ENCODE assay signal across 19 cellular contexts in the genomic region with DNA sequence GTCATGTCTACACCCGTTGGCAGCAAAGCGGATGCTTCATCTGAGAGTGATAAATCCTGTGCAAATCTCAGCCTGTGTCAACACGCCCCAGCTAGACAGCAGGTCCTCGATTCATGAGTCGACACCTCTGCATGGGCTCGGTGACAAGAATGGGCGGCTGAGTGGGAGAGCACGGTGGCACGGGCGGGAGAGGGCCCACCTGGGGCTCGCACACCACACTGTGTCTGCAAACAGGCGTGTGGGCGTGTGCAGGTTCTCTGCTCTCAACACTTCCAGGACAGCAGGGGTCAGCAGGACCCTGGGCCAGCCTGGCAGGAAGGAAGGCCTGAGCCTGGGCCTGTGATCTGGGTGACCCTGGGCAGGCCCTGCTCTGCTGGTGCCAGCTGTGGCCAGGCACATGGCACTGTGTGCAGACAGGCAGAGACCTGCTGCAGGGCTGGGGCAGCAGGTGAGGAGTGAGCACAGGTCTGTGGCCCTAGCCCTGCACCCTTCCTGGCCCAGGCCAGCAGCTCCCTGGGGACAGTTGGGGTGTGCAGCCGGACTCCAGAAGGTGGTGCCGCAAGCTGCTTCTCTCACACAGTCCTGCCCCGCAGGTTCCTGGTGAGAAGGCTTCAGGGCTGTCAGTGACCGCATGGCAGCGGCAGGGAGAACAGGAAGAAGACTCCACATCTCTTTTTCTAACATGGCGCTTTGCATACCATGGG.
A peak's percentile ranks its signal among the peaks of the same experiment; 100 is the strongest.
DNase-seq lines count a peak whose midpoint lies in the region; ATAC-seq and TF ChIP-seq lines count a peak whose summit lies in the region.
"Had no signal": no experiment of that assay in that cellular context is flagged by ENCODE, and none has a peak within 500 bp of the region (broad histone marks: within the 10 kb centered on the region; RNA-seq: fewer than 3 reads in every experiment).

No MANE protein-coding gene starts in this region.

- peaks cover 47% of the 10 kb centered on the region for H3K4me1 ChIP-seq in mammary epithelial cell (ENCODE audit: insufficient read depth, low read length)

- DNase-seq in NCI-H1417 (lab: John Stamatoyannopoulos, UW) = peak in 2 of 3 experiments; percentile 72 to 87
- DNase-seq in NCI-H1417 treated with DMSO at 0.1 percent for 48 hours (lab: John Stamatoyannopoulos, UW) = no peak
- peak; percentile 39 for DNase-seq in NB4 (ENCODE audit: low read depth)
- DNase-seq in mammary epithelial cell = peak; percentile 76
- DNase-seq in left lobe of liver (ENCODE audit: low spot score) = no peak
- no peak for DNase-seq in NCI-H1105 treated with DMSO at 0.1 percent for 48 hours (lab: John Stamatoyannopoulos, UW)
- DNase-seq in NCI-H510A treated with DMSO at 0.1 percent for 48 hours (lab: John Stamatoyannopoulos, UW) = no peak
- DNase-seq in AML-193 (lab: John Stamatoyannopoulos, UW) = no peak
- DNase-seq: activated CD4-positive, alpha-beta T cell treated with anti-CD3 and anti-CD28 coated beads, Interleukin-2, amount 10 ng/mL, durations not matched to agents 24 days and 14 days; activated naive CD4-positive, alpha-beta T cell treated with Interleukin-2 at 50 U/mL for 16 hours; aorta; cerebellar nuclear complex; DMS 273 treated with DMSO at 0.1 percent for 48 hours; effector memory CD8-positive, alpha-beta T cell; islet precursor cell; NCI-H774; nephron progenitor cell; spleen had no signal

- intact Hi-C loops in mammary epithelial cell (cut with micrococcal nuclease) = no loop called here

- dilution Hi-C loops in mammary epithelial cell (cut with HindIII; ENCODE audit: low sequenced_read_pairs) = no loop called here

- H3K9me3 ChIP-seq in mammary epithelial cell (replicated peaks; ENCODE audit: insufficient read depth, low read length) = peaks cover 5% of the 10 kb centered on the region
- H3K9me3 ChIP-seq: spleen had no signal

- no peaks in the 10 kb centered on the region for H3K79me2 ChIP-seq in mammary epithelial cell (ENCODE audit: insufficient read depth, low read length)

- H3K4me2 ChIP-seq in mammary epithelial cell (ENCODE audit: insufficient read depth, low read depth, low read length) = peak overlapping the region; percentile 41

- H3K4me3 ChIP-seq in NB4 (ENCODE audit: low read depth, low read length) (no peak overlapping the region), mammary epithelial cell (replicated peaks in 1 of 3; ENCODE audit: insufficient read depth in 1 of 3, low read depth in 2 of 3, low read length in 3 of 3) (no peak overlapping the region)
- H3K4me3 ChIP-seq: spleen had no signal

- no peak overlapping the region for H2AFZ ChIP-seq in mammary epithelial cell (ENCODE audit: low read depth, low read length)

- no peaks in the 10 kb centered on the region for H3K27me3 ChIP-seq in mammary epithelial cell (ENCODE audit: insufficient read depth, low read length)
- H3K27me3 ChIP-seq: spleen had no signal

- TF ChIP-seq POLR2A in NB4 (IDR thresholded peaks at IDR 0.05; ENCODE audit: extremely low read depth, insufficient read length) = no peak

- BruUV-seq in mammary epithelial cell (replicated peaks; lab: Mats Ljungman, UMichigan) = no TSS peak

- H3K36me3 ChIP-seq in mammary epithelial cell (ENCODE audit: insufficient read depth, low read length) = no peaks in the 10 kb centered on the region

- CTCF ChIA-PET in mammary epithelial cell (lab: Charles Lee; ENCODE audit: low non-redundant PET) = no interaction called here

- no peak overlapping the region for H3K27ac ChIP-seq in mammary epithelial cell (ENCODE audit: insufficient read depth, low read depth, low read length)
- H3K27ac ChIP-seq: 22Rv1 had no signal

- H3K9ac ChIP-seq in mammary epithelial cell (ENCODE audit: insufficient read depth, low read length) = no peak overlapping the region

- TF ChIP-seq CTCF in NB4 (IDR thresholded peaks at IDR 0.05; ENCODE audit: low read depth, low read length) (no peak), mammary epithelial cell (conservative IDR thresholded peaks at IDR 0.05 in 1 of 2, IDR thresholded peaks at IDR 0.05 in 1 of 2; ENCODE audit: extremely low read depth in 1 of 2, insufficient read depth in 1 of 2, low read depth in 1 of 2, low read length in 2 of 2) (no peak)

- H4K20me1 ChIP-seq in mammary epithelial cell (ENCODE audit: insufficient read depth, low read length) = no peaks in the 10 kb centered on the region

- peak; percentile 52 for ATAC-seq in left lobe of liver
- ATAC-seq: effector memory CD8-positive, alpha-beta T cell had no signal

- WGBS in mammary epithelial cell (ENCODE audit: low coverage, missing lambda C conversion rate) = 30% methylated on average over 18 of the region's 19 CpGs

- in situ Hi-C loops in mammary epithelial cell (cut with MboI; ENCODE audit: low sequenced_read_pairs in 2 of 2) = no loop called here

Comparison
In these comparisons a context has a peak if more than half of its experiments do, and no peak if none do; other contexts are left out.
1. DNase-seq: peak in NCI-H1417 (2 of 3), NB4 (single experiment) and mammary epithelial cell (single experiment); none in NCI-H1417 treated with DMSO at 0.1 percent for 48 hours (single experiment), left lobe of liver (single experiment), NCI-H1105 treated with DMSO at 0.1 percent for 48 hours (single experiment), NCI-H510A treated with DMSO at 0.1 percent for 48 hours (single experiment) and AML-193 (0 of 2).